ENCODE assay signal across 32 cellular contexts in genomic region chr1:54815086-54815876, GRCh38. TPM values are rescaled to one million over a fixed set of nuclear protein-coding genes. Genes with fewer than 3 reads are reported as not detected.
DNase-seq lines count a peak whose midpoint lies in the region; ATAC-seq and TF ChIP-seq lines count a peak whose summit lies in the region.
"Had no signal": no experiment of that assay in that cellular context is flagged by ENCODE, and none has a peak within 500 bp of the region (broad histone marks: within the 10 kb centered on the region; RNA-seq: fewer than 3 reads in every experiment).

No MANE protein-coding gene starts in this region.

- 82% methylated on average over 7 of the region's 7 CpGs for WGBS in hepatocyte (ENCODE audit: low lambda C conversion rate, missing lambda C conversion rate)

- no peak overlapping the region for H3K4me2 ChIP-seq in hepatocyte
- H3K4me2 ChIP-seq: A549, neural progenitor cell had no signal

- no peaks in the 10 kb centered on the region for H3K27me3 Mint-ChIP-seq in T-helper 2 cell treated with Interferon-gamma antibody and Interleukin-4, amounts not matched to agents 5 μg/mL and 100 μg/mL, for 36 hours (ENCODE audit: low read depth)
- H3K27me3 Mint-ChIP-seq: CD4-positive, alpha-beta T cell; T-cell had no signal

- no peak overlapping the region for H3K4me3 Mint-ChIP-seq in T-helper 2 cell treated with Interferon-gamma antibody and Interleukin-4, amounts not matched to agents 5 μg/mL and 100 μg/mL, for 36 hours
- no peak overlapping the region for H3K4me3 Mint-ChIP-seq in stimulated activated effector memory CD8-positive, alpha-beta T cell treated with anti-CD3 and anti-CD28 coated beads, Interleukin-12 subunit alpha, Interleukin-12 subunit beta, amount 100 ng/mL, for 72 hours
- H3K4me3 Mint-ChIP-seq: activated CD8-positive, alpha-beta T cell treated with anti-CD3 and anti-CD28 coated beads, Interleukin-2, amount 10 ng/mL, durations not matched to agents 7 days and 5 days; CD4-positive, alpha-beta T cell; neural progenitor cell; T-cell had no signal

- peaks cover 11% of the 10 kb centered on the region for H3K4me1 Mint-ChIP-seq in T-helper 2 cell treated with Interferon-gamma antibody and Interleukin-4, amounts not matched to agents 5 μg/mL and 100 μg/mL, for 36 hours (ENCODE audit: low read depth)
- peaks cover 25% of the 10 kb centered on the region for H3K4me1 Mint-ChIP-seq in stimulated activated effector memory CD8-positive, alpha-beta T cell treated with anti-CD3 and anti-CD28 coated beads, Interleukin-12 subunit alpha, Interleukin-12 subunit beta, amount 100 ng/mL, for 72 hours

- no peak for ATAC-seq in stimulated activated effector memory CD8-positive, alpha-beta T cell treated with anti-CD3 and anti-CD28 coated beads, Interleukin-12 subunit alpha, Interleukin-12 subunit beta, amount 100 ng/mL, for 72 hours
- ATAC-seq in GM21381 (IDR thresholded peaks at IDR 0.05; ENCODE audit: unreplicated experiment) = no peak
- ATAC-seq: A549; activated CD8-positive, alpha-beta T cell treated with anti-CD3 and anti-CD28 coated beads, Interleukin-2, amount 10 ng/mL, durations not matched to agents 7 days and 5 days; heart right ventricle; T-cell had no signal

- no peaks in the 10 kb centered on the region for H3K36me3 ChIP-seq in hepatocyte (replicated peaks; ENCODE audit: insufficient read depth, low read depth)
- H3K36me3 ChIP-seq: adrenal gland, brain microvascular endothelial cell, esophagus muscularis mucosa, heart right ventricle, neural progenitor cell, tibial nerve had no signal

- no peak overlapping the region for H2AFZ ChIP-seq in hepatocyte
- H2AFZ ChIP-seq: GM23248, neural progenitor cell had no signal

- H3K79me2 ChIP-seq in hepatocyte = no peaks in the 10 kb centered on the region

- peak overlapping the region; percentile 56 for H3K27ac Mint-ChIP-seq in T-helper 2 cell treated with Interferon-gamma antibody and Interleukin-4, amounts not matched to agents 5 μg/mL and 100 μg/mL, for 36 hours
- peak overlapping the region; percentile 48 for H3K27ac Mint-ChIP-seq in stimulated activated effector memory CD8-positive, alpha-beta T cell treated with anti-CD3 and anti-CD28 coated beads, Interleukin-12 subunit alpha, Interleukin-12 subunit beta, amount 100 ng/mL, for 72 hours
- H3K27ac Mint-ChIP-seq: activated CD8-positive, alpha-beta T cell treated with anti-CD3 and anti-CD28 coated beads, Interleukin-2, amount 10 ng/mL, durations not matched to agents 7 days and 5 days; CD4-positive, alpha-beta T cell; neural progenitor cell; progenitor cell of endocrine pancreas; T-cell had no signal

- DNase-seq in T-helper 2 cell treated with Interferon-gamma antibody and Interleukin-4, amounts not matched to agents 5 μg/mL and 100 μg/mL, for 36 hours (ENCODE audit: low spot score) = no peak
- no peak for DNase-seq in T-helper 2 cell
- peak; percentile 12 for DNase-seq in NCI-H69 (lab: John Stamatoyannopoulos, UW)
- DNase-seq in hepatocyte (ENCODE audit: low spot score) = peak; percentile 18
- peak in 1 of 2 donors; percentile 28 for DNase-seq in stimulated activated effector memory CD8-positive, alpha-beta T cell treated with anti-CD3 and anti-CD28 coated beads, Interleukin-12 subunit alpha, Interleukin-12 subunit beta, amount 100 ng/mL, for 72 hours (ENCODE audit: low spot score in 2 of 2)
- DNase-seq in cerebellar nuclear complex (lab: John Stamatoyannopoulos, UW) = no peak
- no peak for DNase-seq in NCI-H2196 treated with DMSO at 0.1 percent for 48 hours (lab: John Stamatoyannopoulos, UW; ENCODE audit: unreplicated experiment)
- DNase-seq: activated CD4-positive, CD25-positive, alpha-beta regulatory T cell treated with anti-CD3 and anti-CD28 coated beads, Interleukin-2, amount 50 U/mL, for 72 hours; activated CD8-positive, alpha-beta T cell treated with anti-CD3 and anti-CD28 coated beads, Interleukin-2, amount 10 ng/mL, durations not matched to agents 7 days and 5 days; activated T-cell treated with anti-CD3 and anti-CD28 coated beads, Interleukin-2, amount 50 U/mL, for 1 hour; AML-193; brain microvascular endothelial cell; CD4-positive, alpha-beta T cell; foreskin melanocyte; GM23248; heart right ventricle; mammary epithelial cell; NCI-H146; NCI-H2107; NCI-H526 treated with DMSO at 0.1 percent for 48 hours; stimulated activated naive CD4-positive, alpha-beta T cell treated with Interleukin-2 at 50 U/mL for 16 hours had no signal

- no peak overlapping the region for H3K4me3 ChIP-seq in hepatocyte
- H3K4me3 ChIP-seq: A549, adrenal gland, esophagus muscularis mucosa, GM23248, heart right ventricle, neural progenitor cell, tibial nerve had no signal

- H3K27me3 ChIP-seq in hepatocyte = no peaks in the 10 kb centered on the region
- H3K27me3 ChIP-seq: adrenal gland, brain microvascular endothelial cell, esophagus muscularis mucosa, heart right ventricle, tibial nerve had no signal

- no peaks in the 10 kb centered on the region for H4K20me1 ChIP-seq in hepatocyte (ENCODE audit: insufficient read depth, poor library complexity, severe bottlenecking)

- no peak for TF ChIP-seq CTCF in hepatocyte (IDR thresholded peaks at IDR 0.05; ENCODE audit: poor library complexity)

- H3K9me3 Mint-ChIP-seq in T-helper 2 cell treated with Interferon-gamma antibody and Interleukin-4, amounts not matched to agents 5 μg/mL and 100 μg/mL, for 36 hours = no peaks in the 10 kb centered on the region
- no peaks in the 10 kb centered on the region for H3K9me3 Mint-ChIP-seq in stimulated activated effector memory CD8-positive, alpha-beta T cell treated with anti-CD3 and anti-CD28 coated beads, Interleukin-12 subunit alpha, Interleukin-12 subunit beta, amount 100 ng/mL, for 72 hours
- H3K9me3 Mint-ChIP-seq: CD4-positive, alpha-beta T cell; neural progenitor cell; T-cell had no signal

- no peaks in the 10 kb centered on the region for H3K4me1 ChIP-seq in hepatocyte (ENCODE audit: insufficient read depth)
- H3K4me1 ChIP-seq: adrenal gland, heart right ventricle, tibial nerve had no signal

- no peaks in the 10 kb centered on the region for H3K9me2 ChIP-seq in hepatocyte (replicated peaks; ENCODE audit: insufficient read depth)

- no peaks in the 10 kb centered on the region for H3K36me3 Mint-ChIP-seq in T-helper 2 cell treated with Interferon-gamma antibody and Interleukin-4, amounts not matched to agents 5 μg/mL and 100 μg/mL, for 36 hours (ENCODE audit: low read depth)
- H3K36me3 Mint-ChIP-seq in stimulated activated effector memory CD8-positive, alpha-beta T cell treated with anti-CD3 and anti-CD28 coated beads, Interleukin-12 subunit alpha, Interleukin-12 subunit beta, amount 100 ng/mL, for 72 hours = no peaks in the 10 kb centered on the region
- H3K36me3 Mint-ChIP-seq: neural progenitor cell, T-cell had no signal

- no peaks in the 10 kb centered on the region for H3K9me3 ChIP-seq in hepatocyte (ENCODE audit: low read depth)
- H3K9me3 ChIP-seq: A549, adrenal gland, esophagus muscularis mucosa, heart right ventricle, tibial nerve had no signal

- H3K27ac ChIP-seq in hepatocyte = peak overlapping the region; percentile 16
- H3K27ac ChIP-seq: A549, adrenal gland, brain microvascular endothelial cell, esophagus muscularis mucosa, GM23248, heart right ventricle, HL-60, neural progenitor cell, RWPE1 had no signal

RNA-seq across cellular contexts. Expression of gene TTC22, which starts 14.2 kb away (rescaled TPM):
- 8.1 and 8.5 TPM in 2 replicates for total RNA-seq in hepatocyte
- 7.8 and 9.0 TPM in 2 replicates for polyA plus RNA-seq in hepatocyte
- total RNA-seq: GM23248, SK-MEL-5, tibial nerve had no signal
- polyA plus RNA-seq: A549, GM23248 had no signal

RNA-seq across cellular contexts. Expression of gene PARS2, which starts 51.0 kb away (rescaled TPM):
- 4.8 and 5.3 TPM in 2 replicates for total RNA-seq in hepatocyte
- polyA plus RNA-seq in hepatocyte = 4.1 and 9.3 TPM in 2 replicates
- total RNA-seq: CD4-positive, alpha-beta T cell had no signal

Comparison
In these comparisons a context has a peak if more than half of its experiments do, and no peak if none do; other contexts are left out.
1. DNase-seq: peak in NCI-H69 (single experiment) and hepatocyte (single experiment); none in T-helper 2 cell treated with Interferon-gamma antibody and Interleukin-4, amounts not matched to agents 5 μg/mL and 100 μg/mL, for 36 hours (single experiment), T-helper 2 cell (0 of 5), cerebellar nuclear complex (0 of 2) and NCI-H2196 treated with DMSO at 0.1 percent for 48 hours (single experiment).